Comparison of ENCODE assay signal across 8 cellular contexts in the genomic region with DNA sequence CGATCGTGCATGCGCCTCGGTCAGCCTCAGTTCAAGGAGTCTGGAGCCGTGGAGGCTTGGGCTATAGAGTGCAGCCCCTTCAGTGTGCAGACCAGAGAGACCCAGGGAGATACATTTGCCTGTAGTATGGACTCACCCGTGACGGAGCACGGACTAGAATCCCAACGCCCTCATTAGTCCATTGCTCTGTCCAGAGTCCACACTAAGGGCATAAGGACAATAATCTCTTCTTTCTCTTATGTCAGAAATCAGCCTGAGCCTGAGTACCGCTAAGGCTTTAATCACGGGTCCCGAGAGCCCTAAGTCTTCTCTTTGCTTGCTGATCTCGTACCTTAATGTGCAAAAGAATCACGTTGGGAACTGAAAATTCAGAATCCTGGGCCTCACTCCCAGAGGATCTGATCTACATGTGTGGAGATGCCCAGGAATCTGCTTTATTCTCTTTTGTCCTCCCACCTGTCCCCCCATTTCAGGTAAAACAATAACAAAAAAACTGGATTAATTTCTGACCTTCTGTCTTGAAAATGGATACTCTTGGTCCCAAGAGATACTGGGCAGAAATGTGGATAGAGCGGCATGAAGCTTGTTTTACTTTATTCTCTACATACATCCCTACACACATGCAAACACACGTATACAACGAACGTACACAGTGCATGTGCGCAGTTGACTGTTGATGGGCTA. TPM values are rescaled to one million over a fixed set of nuclear protein-coding genes. Genes with fewer than 3 reads are reported as not detected.
DNase-seq lines count a peak whose midpoint lies in the region; ATAC-seq and TF ChIP-seq lines count a peak whose summit lies in the region.

No MANE protein-coding gene starts in this region.

- H3K4me1 Mint-ChIP-seq in activated CD4-positive, alpha-beta T cell treated with anti-CD3 and anti-CD28 coated beads, Interleukin-2, amount 10 ng/mL, durations not matched to agents 24 days and 14 days: peaks cover 17% of the 10 kb centered on the region
- H3K4me1 Mint-ChIP-seq in dendritic cell treated with granulocyte-macrophage colony-stimulating factor and Interleukin-4, amounts not matched to agents 40 ng/mL and 50 ng/mL, for 4 days (ENCODE audit: low read depth): peaks cover 17% of the 10 kb centered on the region
- H3K4me1 Mint-ChIP-seq in memory B cell (peaks cover 14% of the 10 kb centered on the region), type B pancreatic cell (ENCODE audit: unreplicated experiment) (peaks cover 34% of the 10 kb centered on the region)

- peak overlapping the region; percentile 53 for H3K27ac Mint-ChIP-seq in activated CD4-positive, alpha-beta T cell treated with anti-CD3 and anti-CD28 coated beads, Interleukin-2, amount 10 ng/mL, durations not matched to agents 24 days and 14 days
- H3K27ac Mint-ChIP-seq in dendritic cell treated with granulocyte-macrophage colony-stimulating factor and Interleukin-4, amounts not matched to agents 40 ng/mL and 50 ng/mL, for 4 days: peak overlapping the region; percentile 94
- H3K27ac Mint-ChIP-seq in memory B cell (peak overlapping the region; percentile 99), type B pancreatic cell (peak overlapping the region; percentile 98)

- no peak for TF ChIP-seq CTCF in type B pancreatic cell (conservative IDR thresholded peaks at IDR 0.05)

- peaks cover 10% of the 10 kb centered on the region for H3K36me3 Mint-ChIP-seq in activated CD4-positive, alpha-beta T cell treated with anti-CD3 and anti-CD28 coated beads, Interleukin-2, amount 10 ng/mL, durations not matched to agents 24 days and 14 days (ENCODE audit: low read depth)
- H3K36me3 Mint-ChIP-seq in dendritic cell treated with granulocyte-macrophage colony-stimulating factor and Interleukin-4, amounts not matched to agents 40 ng/mL and 50 ng/mL, for 4 days (ENCODE audit: low read depth): peaks cover 24% of the 10 kb centered on the region
- H3K36me3 Mint-ChIP-seq in memory B cell: no peaks in the 10 kb centered on the region
- peaks cover 3% of the 10 kb centered on the region for H3K36me3 Mint-ChIP-seq in type B pancreatic cell

- DNase-seq in activated CD4-positive, alpha-beta T cell treated with anti-CD3 and anti-CD28 coated beads, Interleukin-2, amount 10 ng/mL, durations not matched to agents 24 days and 14 days: no peak
- DNase-seq in activated CD4-positive, alpha-beta T cell treated with anti-CD3 and anti-CD28 coated beads, Interleukin-2, amount 50 U/mL, for 48 hours: no peak
- DNase-seq in NCI-H82 (lab: John Stamatoyannopoulos, UW) (peak; percentile 75), memory B cell (ENCODE audit: low spot score in 2 of 2) (peak in 1 of 2 donors; percentile 9), type B pancreatic cell (ENCODE audit: extremely low spot score, unreplicated experiment) (no peak), T1000 (lab: John Stamatoyannopoulos, UW) (no peak)

- H3K27me3 Mint-ChIP-seq in activated CD4-positive, alpha-beta T cell treated with anti-CD3 and anti-CD28 coated beads, Interleukin-2, amount 10 ng/mL, durations not matched to agents 24 days and 14 days: peaks cover 3% of the 10 kb centered on the region
- H3K27me3 Mint-ChIP-seq in dendritic cell treated with granulocyte-macrophage colony-stimulating factor and Interleukin-4, amounts not matched to agents 40 ng/mL and 50 ng/mL, for 4 days: peaks cover 5% of the 10 kb centered on the region
- H3K27me3 Mint-ChIP-seq in memory B cell (no peaks in the 10 kb centered on the region), type B pancreatic cell (no peaks in the 10 kb centered on the region)

- ATAC-seq in HG02678 (IDR thresholded peaks at IDR 0.05; ENCODE audit: unreplicated experiment): peak; percentile 27
- ATAC-seq in memory B cell (ENCODE audit: low read depth): peak; percentile 14

- H3K4me3 Mint-ChIP-seq in activated CD4-positive, alpha-beta T cell treated with anti-CD3 and anti-CD28 coated beads, Interleukin-2, amount 10 ng/mL, durations not matched to agents 24 days and 14 days: peak overlapping the region; percentile 89
- peak overlapping the region; percentile 85 for H3K4me3 Mint-ChIP-seq in dendritic cell treated with granulocyte-macrophage colony-stimulating factor and Interleukin-4, amounts not matched to agents 40 ng/mL and 50 ng/mL, for 4 days
- H3K4me3 Mint-ChIP-seq in memory B cell (peak overlapping the region; percentile 97), type B pancreatic cell (peak overlapping the region; percentile 86)

- H3K9me3 Mint-ChIP-seq in activated CD4-positive, alpha-beta T cell treated with anti-CD3 and anti-CD28 coated beads, Interleukin-2, amount 10 ng/mL, durations not matched to agents 24 days and 14 days: no peaks in the 10 kb centered on the region
- no peaks in the 10 kb centered on the region for H3K9me3 Mint-ChIP-seq in dendritic cell treated with granulocyte-macrophage colony-stimulating factor and Interleukin-4, amounts not matched to agents 40 ng/mL and 50 ng/mL, for 4 days
- H3K9me3 Mint-ChIP-seq in memory B cell (no peaks in the 10 kb centered on the region), type B pancreatic cell (no peaks in the 10 kb centered on the region)

- intact Hi-C loops in activated CD4-positive, alpha-beta T cell treated with anti-CD3 and anti-CD28 coated beads, Interleukin-2, amount 10 ng/mL, durations not matched to agents 24 days and 14 days (cut with micrococcal nuclease): loop anchor here (5.0 kb wide), 1 partner anchor 903 kb away; a partner anchor contains a TSS
- intact Hi-C loops in dendritic cell treated with granulocyte-macrophage colony-stimulating factor and Interleukin-4, amounts not matched to agents 40 ng/mL and 50 ng/mL, for 4 days (cut with micrococcal nuclease): loop anchor here (2.0 kb wide), 1 partner anchor 50 kb away; a partner anchor contains a TSS

RNA-seq across cellular contexts. Expression of a gene that starts 0.7 kb away (rescaled TPM):
- total RNA-seq in activated CD4-positive, alpha-beta T cell treated with anti-CD3 and anti-CD28 coated beads, Interleukin-2, amount 10 ng/mL, durations not matched to agents 24 days and 14 days: 6.8 and 7.7 TPM in 2 replicates
- 50.3 and 56.2 TPM in 2 replicates for total RNA-seq in type B pancreatic cell (ENCODE audit: low replicate concordance)

RNA-seq across cellular contexts. Expression of a gene that starts 38.2 kb away (rescaled TPM):
- 3.9 and 4.7 TPM in 2 replicates for total RNA-seq in activated CD4-positive, alpha-beta T cell treated with anti-CD3 and anti-CD28 coated beads, Interleukin-2, amount 10 ng/mL, durations not matched to agents 24 days and 14 days
- total RNA-seq in type B pancreatic cell (ENCODE audit: low replicate concordance): 51.8 and 62.9 TPM in 2 replicates

RNA-seq across cellular contexts. Expression of a gene that starts 50.9 kb away (rescaled TPM):
- total RNA-seq in activated CD4-positive, alpha-beta T cell treated with anti-CD3 and anti-CD28 coated beads, Interleukin-2, amount 10 ng/mL, durations not matched to agents 24 days and 14 days: 17.0 and 17.9 TPM in 2 replicates
- 14.7 and 16.3 TPM in 2 replicates for total RNA-seq in type B pancreatic cell (ENCODE audit: low replicate concordance)
